8 cellular contexts compared by ENCODE assay signal in genomic region chr1:40665335-40666171, GRCh38. TPM values are rescaled to one million over a fixed set of nuclear protein-coding genes. Genes with fewer than 3 reads are reported as not detected.
DNase-seq lines count a peak whose midpoint lies in the region; ATAC-seq, FAIRE-seq and TF ChIP-seq lines count a peak whose summit lies in the region.

Gene RIMS3, minus strand, starts transcription at chr1:40665682. Its CDS starts 23,757 bp downstream, at chr1:40641925.

- intact Hi-C loops in Calu3 (cut with micrococcal nuclease; ENCODE audit: unreplicated experiment) = loop anchor here (2.0 kb wide), 1 partner anchor 41 kb away; no protein-coding TSS in a partner anchor

- POLR2A ChIA-PET in RWPE1 (lab: Yijun Ruan, JAX; ENCODE audit: low non-redundant PET) = no interaction called here

- no peaks in the 10 kb centered on the region for H3K27me3 ChIP-seq in suprapubic skin

- peaks cover 42% of the 10 kb centered on the region for H3K4me1 ChIP-seq in suprapubic skin

- TF ChIP-seq EP300 in suprapubic skin (IDR thresholded peaks at IDR 0.05) = no peak

- DNase-seq in Calu3 (peak; percentile 88), RWPE1 (ENCODE audit: low spot score) (peak; percentile 85), frontal cortex (ENCODE audit: low spot score in 2 of 2) (peak; percentile 86 to 94), occipital lobe (lab: John Stamatoyannopoulos, UW) (peak; percentile 83), suprapubic skin (ENCODE audit: low spot score in 2 of 2) (peak; percentile 80 to 88)
- DNase-seq in Jurkat, Clone E6-1 (ENCODE audit: low read depth, low spot score) = peak; percentile 43
- peak; percentile 94 for DNase-seq in activated effector memory CD4-positive, alpha-beta T cell treated with anti-CD3 and anti-CD28 coated beads, Interleukin-2, amount 50 U/mL, for 16 hours

- WGBS in suprapubic skin = 0% methylated on average over 18 of the region's 59 CpGs

- no peaks in the 10 kb centered on the region for H3K9me3 ChIP-seq in suprapubic skin

- peak within 1 kb of the TSS; percentile 80 for H3K4me3 Mint-ChIP-seq in Calu3 (ENCODE audit: low read depth, unreplicated experiment)

- H3K27ac ChIP-seq in RWPE1 (no peak within 1 kb of the TSS), suprapubic skin (no peak within 1 kb of the TSS)

- TF ChIP-seq CTCF in Calu3 (IDR thresholded peaks at IDR 0.05; ENCODE audit: unreplicated experiment) (peak; percentile 24), RWPE1 (conservative IDR thresholded peaks at IDR 0.05; ENCODE audit: low read depth) (no peak), suprapubic skin (IDR thresholded peaks at IDR 0.05) (no peak)

- H3K27ac Mint-ChIP-seq in Calu3 (ENCODE audit: unreplicated experiment) = peak within 1 kb of the TSS; percentile 56

- no peaks in the 10 kb centered on the region for H3K36me3 ChIP-seq in suprapubic skin

- peaks cover 28% of the 10 kb centered on the region for H3K4me1 Mint-ChIP-seq in Calu3 (ENCODE audit: low read depth, unreplicated experiment)

- H3K36me3 Mint-ChIP-seq in Calu3 (ENCODE audit: insufficient read depth, unreplicated experiment) = no peaks in the 10 kb centered on the region

- peak within 1 kb of the TSS; percentile 64 for H3K4me3 ChIP-seq in Jurkat, Clone E6-1 (ENCODE audit: low read length)
- H3K4me3 ChIP-seq in suprapubic skin = peak within 1 kb of the TSS; percentile 65

- FAIRE-seq in frontal cortex (lab: Jason Lieb, UNC) = no peak

- peak; percentile 58 for ATAC-seq in GM21526 (IDR thresholded peaks at IDR 0.05; ENCODE audit: low FRiP score, unreplicated experiment)

- TF ChIP-seq POLR2A in suprapubic skin (IDR thresholded peaks at IDR 0.05) = no peak

- peaks cover 5% of the 10 kb centered on the region for H3K27me3 Mint-ChIP-seq in Calu3 (ENCODE audit: unreplicated experiment)

- CTCF ChIA-PET in Calu3 (lab: Charles Lee) = no interaction called here
- CTCF ChIA-PET in RWPE1 (lab: Yijun Ruan, JAX) = interaction anchor here (0.7 kb wide), 1 partner anchor 40 kb away, joined by 3 read pairs; no protein-coding TSS in a partner anchor

- BruUV-seq in Calu3 (replicated peaks; lab: Mats Ljungman, UMichigan) = no TSS peak

- no peaks in the 10 kb centered on the region for H3K9me3 Mint-ChIP-seq in Calu3 (ENCODE audit: low read depth, unreplicated experiment)

RNA-seq across cellular contexts. Expression of gene RIMS3, which starts in this region (rescaled TPM):
- total RNA-seq in Calu3 (2022) (0.81 and 1.3 TPM in 2 replicates), frontal cortex (24.1 TPM), occipital lobe (24.6 TPM), suprapubic skin (1 to 10 TPM; 2.8 to 8.2 (median 4.8) TPM)
- 13.9 TPM for polyA plus RNA-seq in Jurkat, Clone E6-1 (2012; ENCODE audit: insufficient read depth, insufficient read length)

Comparison
In these comparisons a context has a peak if more than half of its experiments do, and no peak if none do; other contexts are left out.
1. DNase-seq: peak in every context shown above with its lines; median percentile 94 in activated effector memory CD4-positive, alpha-beta T cell treated with anti-CD3 and anti-CD28 coated beads, Interleukin-2, amount 50 U/mL, for 16 hours; 90 in frontal cortex; 88 in Calu3; 85 in RWPE1; 84 in suprapubic skin; 83 in occipital lobe; 43 in Jurkat, Clone E6-1.